ENCODE assay signal across 1 cellular context in genomic region chr7:102934670-102935069, GRCh38.
TF ChIP-seq lines count a peak whose summit lies in the region.

No MANE protein-coding gene starts in this region.

TF ChIP-seq in IMR-90, 13 proteins besides CTCF, POLR2A, EP300 and RAD21:
- TF ChIP-seq USF2 (IDR thresholded peaks at IDR 0.05; ENCODE audit: low read depth, low read length) (no peak), RFX5 (IDR thresholded peaks at IDR 0.05; ENCODE audit: low read depth, low read length) (no peak), SMC3 (IDR thresholded peaks at IDR 0.05; ENCODE audit: low read depth, low read length) (no peak), MXI1 (IDR thresholded peaks at IDR 0.05; ENCODE audit: borderline replicate concordance, low read depth, low read length) (no peak), BHLHE40 (IDR thresholded peaks at IDR 0.05; ENCODE audit: low read depth, low read length) (no peak)
